ENCODE assay signal across 16 cellular contexts in genomic region chr1:175882192-175882591, GRCh38.
DNase-seq lines count a peak whose midpoint lies in the region; ATAC-seq and TF ChIP-seq lines count a peak whose summit lies in the region.
"Had no signal": no experiment of that assay in that cellular context is flagged by ENCODE, and none has a peak within 500 bp of the region (broad histone marks: within the 10 kb centered on the region; RNA-seq: fewer than 3 reads in every experiment).

No MANE protein-coding gene starts in this region.

- H3K4me3 ChIP-seq in mesendoderm (ENCODE audit: low read length) = no peak overlapping the region
- no peak overlapping the region for H3K4me3 ChIP-seq in neural progenitor cell
- H3K4me3 ChIP-seq: BLaER1 treated with 17β-estradiol and CSF1 and Interleukin-3, amounts not matched to agents 10 nM and 100 nM; GM23338 had no signal

- H4K8ac ChIP-seq in mesendoderm (ENCODE audit: low read depth, low read length) = no peak overlapping the region

- no peaks in the 10 kb centered on the region for H3K9me3 ChIP-seq in neural progenitor cell (ENCODE audit: low read depth)
- H3K9me3 ChIP-seq: BLaER1 treated with 17β-estradiol and CSF1 and Interleukin-3, amounts not matched to agents 10 nM and 100 nM had no signal

- H3K79me2 ChIP-seq in mesendoderm (ENCODE audit: control insufficient read depth, insufficient read depth, low read length) (no peaks in the 10 kb centered on the region), neural progenitor cell (ENCODE audit: low read depth) (no peaks in the 10 kb centered on the region)

- no peaks in the 10 kb centered on the region for H4K20me1 ChIP-seq in neural progenitor cell (ENCODE audit: low read depth)
- H4K20me1 ChIP-seq: BLaER1 treated with 17β-estradiol and CSF1 and Interleukin-3, amounts not matched to agents 10 nM and 100 nM had no signal

- no peak overlapping the region for H2BK15ac ChIP-seq in mesendoderm (replicated peaks; ENCODE audit: low read depth)

- H3K56ac ChIP-seq in mesendoderm (ENCODE audit: low read length) = peak overlapping the region; percentile 27

- no peak for ATAC-seq in WTC11
- ATAC-seq: CD8-positive, alpha-beta T cell had no signal

- H3K36me3 Mint-ChIP-seq in WTC11 (no peaks in the 10 kb centered on the region), neural progenitor cell (no peaks in the 10 kb centered on the region)
- H3K36me3 Mint-ChIP-seq: CD8-positive, alpha-beta T cell had no signal

- no peaks in the 10 kb centered on the region for H3K79me1 ChIP-seq in mesendoderm (ENCODE audit: low read length)

- DNase-seq in WTC11 (ENCODE audit: low spot score) (no peak), mesendoderm (no peak), neural progenitor cell (ENCODE audit: low spot score) (no peak), AG08395 (ENCODE audit: low spot score) (no peak), NCI-H748 (lab: John Stamatoyannopoulos, UW; ENCODE audit: unreplicated experiment) (no peak), cerebellum (ENCODE audit: low spot score) (no peak)
- no peak for DNase-seq in effector CD8-positive, alpha-beta T cell (lab: John Stamatoyannopoulos, UW)
- DNase-seq: 8988T; Calu3; CD8-positive, alpha-beta T cell; DMS79 treated with DMSO at 0.1 percent for 48 hours; GF-D8; H7 had no signal

- no peaks in the 10 kb centered on the region for H3F3A ChIP-seq in neural progenitor cell (ENCODE audit: low read depth)

- H2AFZ ChIP-seq in neural progenitor cell (replicated peaks) = no peak overlapping the region

- no peak overlapping the region for H3K27ac Mint-ChIP-seq in WTC11
- peak overlapping the region; percentile 81 for H3K27ac Mint-ChIP-seq in neural progenitor cell
- H3K27ac Mint-ChIP-seq: B cell; CD8-positive, alpha-beta T cell; GM23338 had no signal

- no CpG with 5 or more reads among the region's 1 CpG for WGBS in mesendoderm (ENCODE audit: extremely low coverage, insufficient coverage, low lambda C conversion rate)

- H3K27me3 ChIP-seq in mesendoderm (ENCODE audit: insufficient read depth, low read length, poor library complexity) = no peaks in the 10 kb centered on the region
- peaks cover 5% of the 10 kb centered on the region for H3K27me3 ChIP-seq in neural progenitor cell
- H3K27me3 ChIP-seq: BLaER1 treated with 17β-estradiol and CSF1 and Interleukin-3, amounts not matched to agents 10 nM and 100 nM had no signal

- no peak overlapping the region for H3K23ac ChIP-seq in mesendoderm (ENCODE audit: low read length)

- peak overlapping the region; percentile 22 for H2BK5ac ChIP-seq in mesendoderm (ENCODE audit: low read length)

- H3K9ac ChIP-seq in mesendoderm (ENCODE audit: low read length) (no peak overlapping the region), neural progenitor cell (no peak overlapping the region)
- H3K9ac ChIP-seq: BLaER1 treated with 17β-estradiol and CSF1 and Interleukin-3, amounts not matched to agents 10 nM and 100 nM had no signal

- TF ChIP-seq CTCF in WTC11 (IDR thresholded peaks at IDR 0.05) (no peak), neural progenitor cell (IDR thresholded peaks at IDR 0.05) (no peak)

- H3K36me3 ChIP-seq in mesendoderm (ENCODE audit: control insufficient read depth, insufficient read depth, low read length) (no peaks in the 10 kb centered on the region), neural progenitor cell (no peaks in the 10 kb centered on the region)
- H3K36me3 ChIP-seq: BLaER1 treated with 17β-estradiol and CSF1 and Interleukin-3, amounts not matched to agents 10 nM and 100 nM had no signal

- no peak overlapping the region for H3K4me2 ChIP-seq in mesendoderm (ENCODE audit: low read length)
- H3K4me2 ChIP-seq in neural progenitor cell = no peak overlapping the region
- H3K4me2 ChIP-seq: GM23338 had no signal

- H3K4me1 ChIP-seq in mesendoderm (ENCODE audit: control insufficient read depth, low read depth, low read length) (no peaks in the 10 kb centered on the region), neural progenitor cell (no peaks in the 10 kb centered on the region)

- H3K4me1 Mint-ChIP-seq in WTC11 (peaks cover 2% of the 10 kb centered on the region), neural progenitor cell (peaks cover 27% of the 10 kb centered on the region)
- H3K4me1 Mint-ChIP-seq: B cell had no signal

- no peak overlapping the region for H4K5ac ChIP-seq in mesendoderm (ENCODE audit: low read length)

- H3K4me3 Mint-ChIP-seq in WTC11 (no peak overlapping the region), neural progenitor cell (no peak overlapping the region)
- H3K4me3 Mint-ChIP-seq: B cell; CD8-positive, alpha-beta T cell; GM23338 had no signal

- H3K18ac ChIP-seq in mesendoderm (ENCODE audit: low read length) = no peak overlapping the region

- POLR2A ChIA-PET in WTC11 (lab: Charles Lee) = no interaction called here

- H3K27me3 Mint-ChIP-seq in WTC11 (ENCODE audit: low read depth) (peaks cover 47% of the 10 kb centered on the region), neural progenitor cell (ENCODE audit: insufficient read depth, low read depth) (peaks cover 7% of the 10 kb centered on the region)
- H3K27me3 Mint-ChIP-seq: B cell had no signal

- no peak overlapping the region for H3K4ac ChIP-seq in mesendoderm (ENCODE audit: low read depth, low read length)

- peak overlapping the region; percentile 49 for H2AK5ac ChIP-seq in mesendoderm (ENCODE audit: low read length)

- H3K27ac ChIP-seq in mesendoderm (ENCODE audit: low read depth, low read length) (no peak overlapping the region), neural progenitor cell (no peak overlapping the region)
- H3K27ac ChIP-seq: BLaER1 treated with 17β-estradiol and CSF1 and Interleukin-3, amounts not matched to agents 10 nM and 100 nM had no signal

- H3K9me3 Mint-ChIP-seq in WTC11 (no peaks in the 10 kb centered on the region), neural progenitor cell (no peaks in the 10 kb centered on the region)
- H3K9me3 Mint-ChIP-seq: CD8-positive, alpha-beta T cell; GM23338 had no signal

- CTCF ChIA-PET in WTC11 (lab: Charles Lee) = no interaction called here

- no peak overlapping the region for H2BK120ac ChIP-seq in mesendoderm (ENCODE audit: low read depth, low read length)

TF ChIP-seq in WTC11, 78 proteins besides CTCF, POLR2A, EP300 and RAD21:
- peak; percentile 68; the same call in 1 of the 2 replicates for TF ChIP-seq GTF2I (CRISPR knock-in tag; conservative IDR thresholded peaks at IDR 0.05)
- no peak for TF ChIP-seq OVOL2 (CRISPR knock-in tag; IDR thresholded peaks at IDR 0.05; ENCODE audit: borderline replicate concordance)
